Comparison of ENCODE assay signal across 28 cellular contexts in genomic region chr2:201952212-201952611, GRCh38.
DNase-seq lines count a peak whose midpoint lies in the region; ATAC-seq and TF ChIP-seq lines count a peak whose summit lies in the region.
"Had no signal": no experiment of that assay in that cellular context is flagged by ENCODE, and none has a peak within 500 bp of the region (broad histone marks: within the 10 kb centered on the region; RNA-seq: fewer than 3 reads in every experiment).

No MANE protein-coding gene starts in this region.

- no peaks in the 10 kb centered on the region for H3K9me3 Mint-ChIP-seq in glutamatergic neuron (ENCODE audit: unreplicated experiment)
- H3K9me3 Mint-ChIP-seq: activated T-cell treated with anti-CD3 and anti-CD28 coated beads, Interleukin-2, amount 50 U/mL, for 72 hours; mesothelial cell of epicardium; stimulated activated naive B cell treated with anti-CD40 and anti-IgM and Interleukin-4, amounts not matched to agents 10 μg/mL and 1 μg/mL and 100 μg/mL, for 72 hours had no signal

- POLR2A ChIA-PET in SK-N-SH (lab: Yijun Ruan, JAX) = no interaction called here

- WGBS in SK-N-SH (ENCODE audit: low lambda C conversion rate) = 100% methylated on average over 3 of the region's 6 CpGs
- WGBS in tibial nerve, 2 donors = 60 to 71% methylated on average over 6 of the region's 6 CpGs

- CTCF ChIA-PET in SK-N-SH (lab: Yijun Ruan, JAX) = interaction anchor here (0.7 to 3.5 kb wide), 2 partner anchors 13 to 92 kb away, joined by 3 to 19 read pairs; no protein-coding TSS in a partner anchor

- peaks cover 4% of the 10 kb centered on the region for H3K27me3 Mint-ChIP-seq in glutamatergic neuron (ENCODE audit: unreplicated experiment)

- H3K4me1 ChIP-seq in SK-N-SH (ENCODE audit: control insufficient read depth in 1 of 2, insufficient read depth in 2 of 2, low read depth in 1 of 2, low read length in 1 of 2) (peaks cover 6 to 10% of the 10 kb centered on the region in 2 experiments; a peak in 2 of 4 replicates), gastrocnemius medialis (peaks cover 10 to 36% of the 10 kb centered on the region in 2 donors), tibial nerve (peaks cover 0 to 18% (median 5%) of the 10 kb centered on the region in 4 donors)
- H3K4me1 ChIP-seq: Peyer's patch had no signal

- H3K27ac Mint-ChIP-seq in glutamatergic neuron (ENCODE audit: unreplicated experiment) = no peak overlapping the region
- H3K27ac Mint-ChIP-seq: activated CD8-positive, alpha-beta T cell treated with anti-CD3 and anti-CD28 coated beads, Interleukin-2, amount 10 ng/mL, durations not matched to agents 7 days and 5 days; activated T-cell treated with anti-CD3 and anti-CD28 coated beads, Interleukin-2, amount 50 U/mL, for 72 hours; mesothelial cell of epicardium; progenitor cell of endocrine pancreas; stimulated activated naive B cell treated with anti-CD40 and anti-IgM and Interleukin-4, amounts not matched to agents 10 μg/mL and 1 μg/mL and 100 μg/mL, for 72 hours had no signal

- H3K4me1 Mint-ChIP-seq in glutamatergic neuron (ENCODE audit: low read depth, unreplicated experiment) = peaks cover 14% of the 10 kb centered on the region
- H3K4me1 Mint-ChIP-seq: stimulated activated naive B cell treated with anti-CD40 and anti-IgM and Interleukin-4, amounts not matched to agents 10 μg/mL and 1 μg/mL and 100 μg/mL, for 72 hours had no signal

- TF ChIP-seq EP300 in SK-N-SH (IDR thresholded peaks at IDR 0.05; ENCODE audit: borderline replicate concordance in 1 of 2, low read depth in 1 of 2, low read length in 1 of 2) (no peak), tibial nerve (IDR thresholded peaks at IDR 0.05) (no peak)

- H3K36me3 ChIP-seq in SK-N-SH (replicated peaks in 1 of 2; ENCODE audit: control insufficient read depth in 1 of 2, insufficient read depth in 2 of 2, low read length in 1 of 2) = no peaks in the 10 kb centered on the region
- no peaks in the 10 kb centered on the region for H3K36me3 ChIP-seq in gastrocnemius medialis
- no peaks in the 10 kb centered on the region for H3K36me3 ChIP-seq in tibial nerve
- H3K36me3 ChIP-seq: gastroesophageal sphincter, Peyer's patch, thoracic aorta had no signal

- in situ Hi-C loops in gastrocnemius medialis (cut with MboI; ENCODE audit: low sequenced_read_pairs in 4 of 4) = no loop called here

- no peak overlapping the region for H3K27ac ChIP-seq in SK-N-SH (ENCODE audit: low read depth in 2 of 2, low read length in 1 of 2)
- no peak overlapping the region for H3K27ac ChIP-seq in gastrocnemius medialis
- no peak overlapping the region for H3K27ac ChIP-seq in tibial nerve
- H3K27ac ChIP-seq: gastroesophageal sphincter, GM23248, Peyer's patch, thoracic aorta had no signal

- H4K20me1 ChIP-seq in SK-N-SH (ENCODE audit: insufficient read depth) = no peaks in the 10 kb centered on the region

- H3K9me3 ChIP-seq in SK-N-SH (no peaks in the 10 kb centered on the region), gastrocnemius medialis (no peaks in the 10 kb centered on the region), tibial nerve (no peaks in the 10 kb centered on the region)
- H3K9me3 ChIP-seq: gastroesophageal sphincter, Peyer's patch, thoracic aorta had no signal

- H3K4me3 Mint-ChIP-seq in glutamatergic neuron (ENCODE audit: unreplicated experiment) = no peak overlapping the region
- H3K4me3 Mint-ChIP-seq: activated CD8-positive, alpha-beta T cell treated with anti-CD3 and anti-CD28 coated beads, Interleukin-2, amount 10 ng/mL, durations not matched to agents 7 days and 5 days; activated T-cell treated with anti-CD3 and anti-CD28 coated beads, Interleukin-2, amount 50 U/mL, for 72 hours; mesothelial cell of epicardium; stimulated activated naive B cell treated with anti-CD40 and anti-IgM and Interleukin-4, amounts not matched to agents 10 μg/mL and 1 μg/mL and 100 μg/mL, for 72 hours had no signal

- H3F3A ChIP-seq in SK-N-SH (replicated peaks; ENCODE audit: insufficient read depth) = no peaks in the 10 kb centered on the region

- intact Hi-C loops in gastrocnemius medialis (cut with DNase I; ENCODE audit: low total_unique reads) = loop anchor here (5.0 kb wide), 1 partner anchor 80 kb away; no protein-coding TSS in a partner anchor

- H3K4me3 ChIP-seq in SK-N-SH (ENCODE audit: low read depth in 2 of 2, low read length in 1 of 2) (no peak overlapping the region), gastrocnemius medialis (no peak overlapping the region), tibial nerve (no peak overlapping the region)
- H3K4me3 ChIP-seq: gastroesophageal sphincter, GM12878, GM23248, Peyer's patch, thoracic aorta had no signal

- DNase-seq in SK-N-SH (no peak), NCI-H2171 treated with DMSO at 0.1 percent for 48 hours (lab: John Stamatoyannopoulos, UW) (peak; percentile 88), glutamatergic neuron (peak; percentile 60), gastrocnemius medialis (no peak), tibial nerve (ENCODE audit: low spot score in 2 of 2) (no peak), EL (no peak)
- DNase-seq: activated CD8-positive, alpha-beta T cell treated with anti-CD3 and anti-CD28 coated beads, Interleukin-2, amount 10 ng/mL, durations not matched to agents 7 days and 5 days; activated naive CD4-positive, alpha-beta T cell treated with anti-CD3 and anti-CD28 coated beads, Interleukin-2, amount 50 U/mL, for 16 hours; activated T-cell treated with anti-CD3 and anti-CD28 coated beads, Interleukin-2, amount 50 U/mL, for 72 hours; anterior cingulate cortex; C1 segment of cervical spinal cord; erythroblast; GM23248; NCI-H1048; NK-92 treated with Interleukin-12 subunit alpha and Interleukin-12 subunit beta, amount 100 ng/mL, for 24 hours; Peyer's patch; stimulated activated CD4-positive, alpha-beta T cell treated with anti-CD3 and anti-CD28 coated beads, Interleukin-2, amount 100 ng/mL, for 24 hours; stimulated activated naive B cell treated with anti-CD40 and anti-IgM and Interleukin-4, amounts not matched to agents 10 μg/mL and 1 μg/mL and 100 μg/mL, for 72 hours; T1000 had no signal

- H3K27me3 ChIP-seq in SK-N-SH (ENCODE audit: insufficient read depth) (no peaks in the 10 kb centered on the region), gastrocnemius medialis (no peaks in the 10 kb centered on the region), tibial nerve (no peaks in the 10 kb centered on the region)
- H3K27me3 ChIP-seq: gastroesophageal sphincter, Peyer's patch had no signal

- no peak overlapping the region for H3K9ac ChIP-seq in SK-N-SH
- H3K9ac ChIP-seq: GM23248 had no signal

- TF ChIP-seq CTCF in SK-N-SH (IDR thresholded peaks at IDR 0.05) (no peak), glutamatergic neuron (IDR thresholded peaks at IDR 0.05; ENCODE audit: partially characterized antibody, unreplicated experiment) (no peak), gastrocnemius medialis (IDR thresholded peaks at IDR 0.05 in 4 of 5, conservative IDR thresholded peaks at IDR 0.05 in 1 of 5) (no peak), tibial nerve (IDR thresholded peaks at IDR 0.05) (no peak)

- no peak overlapping the region for H2AFZ ChIP-seq in SK-N-SH (ENCODE audit: low read depth)
- H2AFZ ChIP-seq: GM23248 had no signal

- ATAC-seq in SK-N-SH treated with all-trans-retinoic acid at 6 μM for 48 hours = peak; percentile 44; the same call in 2 of the 3 replicates
- ATAC-seq in gastrocnemius medialis = peak; percentile 23 to 36
- ATAC-seq in HG02973 (IDR thresholded peaks at IDR 0.05; ENCODE audit: unreplicated experiment) = no peak
- ATAC-seq: activated CD4-positive, CD25-positive, alpha-beta regulatory T cell treated with anti-CD3 and anti-CD28 coated beads, Interleukin-2, amount 50 U/mL, for 24 hours; activated CD8-positive, alpha-beta T cell treated with anti-CD3 and anti-CD28 coated beads, Interleukin-2, amount 10 ng/mL, durations not matched to agents 7 days and 5 days; activated T-cell treated with anti-CD3 and anti-CD28 coated beads, Interleukin-2, amount 50 U/mL, for 72 hours; gastroesophageal sphincter; GM12878; left lobe of liver; stimulated activated naive B cell treated with anti-CD40 and anti-IgM and Interleukin-4, amounts not matched to agents 10 μg/mL and 1 μg/mL and 100 μg/mL, for 72 hours had no signal

- no peak overlapping the region for H3K4me2 ChIP-seq in SK-N-SH

- H3K36me3 Mint-ChIP-seq in glutamatergic neuron (ENCODE audit: unreplicated experiment) = peaks cover 4% of the 10 kb centered on the region
- H3K36me3 Mint-ChIP-seq: mesothelial cell of epicardium; stimulated activated naive B cell treated with anti-CD40 and anti-IgM and Interleukin-4, amounts not matched to agents 10 μg/mL and 1 μg/mL and 100 μg/mL, for 72 hours had no signal

- TF ChIP-seq POLR2A in gastrocnemius medialis (IDR thresholded peaks at IDR 0.05) (no peak), tibial nerve (IDR thresholded peaks at IDR 0.05) (no peak)

- no peaks in the 10 kb centered on the region for H3K9me2 ChIP-seq in SK-N-SH

- TF ChIP-seq RAD21 in SK-N-SH (IDR thresholded peaks at IDR 0.05; ENCODE audit: low read length) = no peak

- no peaks in the 10 kb centered on the region for H3K79me2 ChIP-seq in SK-N-SH (ENCODE audit: insufficient read depth)

TF ChIP-seq in SK-N-SH treated with all-trans-retinoic acid at 6 μM for 48 hours, 23 proteins besides CTCF, POLR2A, EP300 and RAD21 (continues in another document):
- TF ChIP-seq OSR1 (CRISPR knock-in tag; IDR thresholded peaks at IDR 0.05) (no peak), ZFP30 (CRISPR knock-in tag; IDR thresholded peaks at IDR 0.05) (no peak), ZNF8 (CRISPR knock-in tag; IDR thresholded peaks at IDR 0.05) (no peak)

Comparison
In these comparisons a context has a peak if more than half of its experiments do, and no peak if none do; other contexts are left out.
1. DNase-seq: peak in NCI-H2171 treated with DMSO at 0.1 percent for 48 hours (single experiment) and glutamatergic neuron (single experiment); none in SK-N-SH (single experiment), gastrocnemius medialis (0 of 2), tibial nerve (0 of 2) and EL (single experiment).